1 cellular context compared by ENCODE assay signal in genomic region chr1:35555601-35556477, GRCh38.
TF ChIP-seq lines count a peak whose summit lies in the region.

No MANE protein-coding gene starts in this region.

TF ChIP-seq in HepG2, 621 proteins besides CTCF, POLR2A, EP300 and RAD21 (continued from another document and continues in another):
- TF ChIP-seq, protein P1, sequence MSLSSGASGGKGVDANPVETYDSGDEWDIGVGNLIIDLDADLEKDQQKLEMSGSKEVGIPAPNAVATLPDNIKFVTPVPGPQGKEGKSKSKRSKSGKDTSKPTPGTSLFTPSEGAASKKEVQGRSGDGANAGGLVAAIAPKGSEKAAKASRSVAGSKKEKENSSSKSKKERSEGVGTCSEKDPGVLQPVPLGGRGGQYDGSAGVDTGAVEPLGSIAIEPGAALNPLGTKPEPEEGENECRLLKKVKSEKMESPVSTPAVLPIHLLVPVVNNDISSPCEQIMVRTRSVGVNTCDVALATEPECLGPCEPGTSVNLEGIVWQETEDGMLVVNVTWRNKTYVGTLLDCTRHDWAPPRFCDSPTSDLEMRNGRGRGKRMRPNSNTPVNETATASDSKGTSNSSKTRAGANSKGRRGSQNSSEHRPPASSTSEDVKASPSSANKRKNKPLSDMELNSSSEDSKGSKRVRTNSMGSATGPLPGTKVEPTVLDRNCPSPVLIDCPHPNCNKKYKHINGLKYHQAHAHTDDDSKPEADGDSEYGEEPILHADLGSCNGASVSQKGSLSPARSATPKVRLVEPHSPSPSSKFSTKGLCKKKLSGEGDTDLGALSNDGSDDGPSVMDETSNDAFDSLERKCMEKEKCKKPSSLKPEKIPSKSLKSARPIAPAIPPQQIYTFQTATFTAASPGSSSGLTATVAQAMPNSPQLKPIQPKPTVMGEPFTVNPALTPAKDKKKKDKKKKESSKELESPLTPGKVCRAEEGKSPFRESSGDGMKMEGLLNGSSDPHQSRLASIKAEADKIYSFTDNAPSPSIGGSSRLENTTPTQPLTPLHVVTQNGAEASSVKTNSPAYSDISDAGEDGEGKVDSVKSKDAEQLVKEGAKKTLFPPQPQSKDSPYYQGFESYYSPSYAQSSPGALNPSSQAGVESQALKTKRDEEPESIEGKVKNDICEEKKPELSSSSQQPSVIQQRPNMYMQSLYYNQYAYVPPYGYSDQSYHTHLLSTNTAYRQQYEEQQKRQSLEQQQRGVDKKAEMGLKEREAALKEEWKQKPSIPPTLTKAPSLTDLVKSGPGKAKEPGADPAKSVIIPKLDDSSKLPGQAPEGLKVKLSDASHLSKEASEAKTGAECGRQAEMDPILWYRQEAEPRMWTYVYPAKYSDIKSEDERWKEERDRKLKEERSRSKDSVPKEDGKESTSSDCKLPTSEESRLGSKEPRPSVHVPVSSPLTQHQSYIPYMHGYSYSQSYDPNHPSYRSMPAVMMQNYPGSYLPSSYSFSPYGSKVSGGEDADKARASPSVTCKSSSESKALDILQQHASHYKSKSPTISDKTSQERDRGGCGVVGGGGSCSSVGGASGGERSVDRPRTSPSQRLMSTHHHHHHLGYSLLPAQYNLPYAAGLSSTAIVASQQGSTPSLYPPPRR (CRISPR knock-in tag; IDR thresholded peaks at IDR 0.05; ENCODE audit: borderline replicate concordance): peak; percentile 94
- TF ChIP-seq RBM39 (IDR thresholded peaks at IDR 0.05; ENCODE audit: low read depth, low read length, poor library complexity, severe bottlenecking) (no peak), THAP7 (CRISPR knock-in tag; IDR thresholded peaks at IDR 0.05) (no peak), ZBTB1 (CRISPR knock-in tag; IDR thresholded peaks at IDR 0.05; ENCODE audit: borderline replicate concordance) (no peak), SMAD9 (CRISPR knock-in tag; IDR thresholded peaks at IDR 0.05) (no peak), NR2C2 (CRISPR knock-in tag; IDR thresholded peaks at IDR 0.05; ENCODE audit: borderline replicate concordance) (no peak), ZNF570 (CRISPR knock-in tag; IDR thresholded peaks at IDR 0.05; ENCODE audit: borderline replicate concordance) (no peak), ZSCAN29 (CRISPR knock-in tag; conservative IDR thresholded peaks at IDR 0.05) (no peak), ZFP82 (CRISPR knock-in tag; IDR thresholded peaks at IDR 0.05; ENCODE audit: borderline replicate concordance) (no peak), ATF6 (CRISPR knock-in tag; conservative IDR thresholded peaks at IDR 0.05) (no peak), HNF4G (IDR thresholded peaks at IDR 0.05; ENCODE audit: borderline replicate concordance, low read depth, low read length) (peak; percentile 30), HNF4G (CRISPR knock-in tag; IDR thresholded peaks at IDR 0.05; ENCODE audit: borderline replicate concordance, low read depth) (no peak), ZNF549 (CRISPR knock-in tag; IDR thresholded peaks at IDR 0.05) (no peak), PHF20 (CRISPR knock-in tag; IDR thresholded peaks at IDR 0.05) (no peak), ZNF782 (CRISPR knock-in tag; IDR thresholded peaks at IDR 0.05; ENCODE audit: borderline replicate concordance) (no peak), REL (CRISPR knock-in tag; conservative IDR thresholded peaks at IDR 0.05) (no peak), BORCS8-MEF2B (CRISPR knock-in tag; IDR thresholded peaks at IDR 0.05) (no peak), JUNB (CRISPR knock-in tag; IDR thresholded peaks at IDR 0.05; ENCODE audit: borderline replicate concordance) (peak; percentile 86), IRF1 (CRISPR knock-in tag; IDR thresholded peaks at IDR 0.05; ENCODE audit: low read depth) (no peak), YEATS4 (CRISPR knock-in tag; IDR thresholded peaks at IDR 0.05; ENCODE audit: borderline replicate concordance) (no peak), ZNF143 (CRISPR knock-in tag; IDR thresholded peaks at IDR 0.05) (no peak), ZNF557 (CRISPR knock-in tag; IDR thresholded peaks at IDR 0.05) (no peak), PHF8 (CRISPR knock-in tag; IDR thresholded peaks at IDR 0.05) (no peak), ESRRA (CRISPR knock-in tag; IDR thresholded peaks at IDR 0.05; ENCODE audit: low read depth) (no peak), ZNF672 (CRISPR knock-in tag; IDR thresholded peaks at IDR 0.05) (no peak), SETDB1 (CRISPR knock-in tag; IDR thresholded peaks at IDR 0.05; ENCODE audit: borderline replicate concordance) (no peak), FOXJ3 (CRISPR knock-in tag; IDR thresholded peaks at IDR 0.05; ENCODE audit: borderline replicate concordance) (peak; percentile 54; the same call in 1 of the 2 replicates), MEIS1 (CRISPR knock-in tag; IDR thresholded peaks at IDR 0.05; ENCODE audit: borderline replicate concordance) (peak; percentile 65; the same call in 1 of the 2 replicates), ZKSCAN5 (CRISPR knock-in tag; IDR thresholded peaks at IDR 0.05) (no peak), GZF1 (CRISPR knock-in tag; IDR thresholded peaks at IDR 0.05) (no peak), ZKSCAN8 (CRISPR knock-in tag; IDR thresholded peaks at IDR 0.05; ENCODE audit: borderline replicate concordance) (no peak; the same call in 1 of the 2 replicates), ZNF292 (CRISPR knock-in tag; IDR thresholded peaks at IDR 0.05; ENCODE audit: borderline replicate concordance, low read depth) (no peak), RFXANK (CRISPR knock-in tag; IDR thresholded peaks at IDR 0.05) (0 out of 2 replicates have a peak, but pooled peaks have one; percentile 33)
- TF ChIP-seq, protein P2, sequence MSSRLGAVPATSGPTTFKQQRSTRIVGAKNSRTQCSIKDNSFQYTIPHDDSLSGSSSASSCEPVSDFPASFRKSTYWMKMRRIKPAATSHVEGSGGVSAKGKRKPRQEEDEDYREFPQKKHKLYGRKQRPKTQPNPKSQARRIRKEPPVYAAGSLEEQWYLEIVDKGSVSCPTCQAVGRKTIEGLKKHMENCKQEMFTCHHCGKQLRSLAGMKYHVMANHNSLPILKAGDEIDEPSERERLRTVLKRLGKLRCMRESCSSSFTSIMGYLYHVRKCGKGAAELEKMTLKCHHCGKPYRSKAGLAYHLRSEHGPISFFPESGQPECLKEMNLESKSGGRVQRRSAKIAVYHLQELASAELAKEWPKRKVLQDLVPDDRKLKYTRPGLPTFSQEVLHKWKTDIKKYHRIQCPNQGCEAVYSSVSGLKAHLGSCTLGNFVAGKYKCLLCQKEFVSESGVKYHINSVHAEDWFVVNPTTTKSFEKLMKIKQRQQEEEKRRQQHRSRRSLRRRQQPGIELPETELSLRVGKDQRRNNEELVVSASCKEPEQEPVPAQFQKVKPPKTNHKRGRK (CRISPR knock-in tag; IDR thresholded peaks at IDR 0.05): no peak
- TF ChIP-seq, protein P3, sequence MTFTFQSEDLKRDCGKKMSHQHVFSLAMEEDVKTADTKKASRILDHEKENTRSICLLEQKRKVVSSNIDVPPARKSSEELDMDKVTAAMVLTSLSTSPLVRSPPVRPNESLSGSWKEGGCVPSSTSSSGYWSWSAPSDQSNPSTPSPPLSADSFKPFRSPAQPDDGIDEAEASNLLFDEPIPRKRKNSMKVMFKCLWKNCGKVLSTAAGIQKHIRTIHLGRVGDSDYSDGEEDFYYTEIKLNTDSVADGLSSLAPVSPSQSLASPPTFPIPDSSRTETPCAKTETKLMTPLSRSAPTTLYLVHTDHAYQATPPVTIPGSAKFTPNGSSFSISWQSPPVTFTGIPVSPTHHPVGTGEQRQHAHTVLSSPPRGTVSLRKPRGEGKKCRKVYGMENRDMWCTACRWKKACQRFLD (CRISPR knock-in tag; IDR thresholded peaks at IDR 0.05; ENCODE audit: borderline replicate concordance): no peak
- TF ChIP-seq, protein P4, sequence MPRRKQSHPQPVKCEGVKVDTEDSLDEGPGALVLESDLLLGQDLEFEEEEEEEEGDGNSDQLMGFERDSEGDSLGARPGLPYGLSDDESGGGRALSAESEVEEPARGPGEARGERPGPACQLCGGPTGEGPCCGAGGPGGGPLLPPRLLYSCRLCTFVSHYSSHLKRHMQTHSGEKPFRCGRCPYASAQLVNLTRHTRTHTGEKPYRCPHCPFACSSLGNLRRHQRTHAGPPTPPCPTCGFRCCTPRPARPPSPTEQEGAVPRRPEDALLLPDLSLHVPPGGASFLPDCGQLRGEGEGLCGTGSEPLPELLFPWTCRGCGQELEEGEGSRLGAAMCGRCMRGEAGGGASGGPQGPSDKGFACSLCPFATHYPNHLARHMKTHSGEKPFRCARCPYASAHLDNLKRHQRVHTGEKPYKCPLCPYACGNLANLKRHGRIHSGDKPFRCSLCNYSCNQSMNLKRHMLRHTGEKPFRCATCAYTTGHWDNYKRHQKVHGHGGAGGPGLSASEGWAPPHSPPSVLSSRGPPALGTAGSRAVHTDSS (CRISPR knock-in tag; conservative IDR thresholded peaks at IDR 0.05): no peak
- TF ChIP-seq, protein P5, sequence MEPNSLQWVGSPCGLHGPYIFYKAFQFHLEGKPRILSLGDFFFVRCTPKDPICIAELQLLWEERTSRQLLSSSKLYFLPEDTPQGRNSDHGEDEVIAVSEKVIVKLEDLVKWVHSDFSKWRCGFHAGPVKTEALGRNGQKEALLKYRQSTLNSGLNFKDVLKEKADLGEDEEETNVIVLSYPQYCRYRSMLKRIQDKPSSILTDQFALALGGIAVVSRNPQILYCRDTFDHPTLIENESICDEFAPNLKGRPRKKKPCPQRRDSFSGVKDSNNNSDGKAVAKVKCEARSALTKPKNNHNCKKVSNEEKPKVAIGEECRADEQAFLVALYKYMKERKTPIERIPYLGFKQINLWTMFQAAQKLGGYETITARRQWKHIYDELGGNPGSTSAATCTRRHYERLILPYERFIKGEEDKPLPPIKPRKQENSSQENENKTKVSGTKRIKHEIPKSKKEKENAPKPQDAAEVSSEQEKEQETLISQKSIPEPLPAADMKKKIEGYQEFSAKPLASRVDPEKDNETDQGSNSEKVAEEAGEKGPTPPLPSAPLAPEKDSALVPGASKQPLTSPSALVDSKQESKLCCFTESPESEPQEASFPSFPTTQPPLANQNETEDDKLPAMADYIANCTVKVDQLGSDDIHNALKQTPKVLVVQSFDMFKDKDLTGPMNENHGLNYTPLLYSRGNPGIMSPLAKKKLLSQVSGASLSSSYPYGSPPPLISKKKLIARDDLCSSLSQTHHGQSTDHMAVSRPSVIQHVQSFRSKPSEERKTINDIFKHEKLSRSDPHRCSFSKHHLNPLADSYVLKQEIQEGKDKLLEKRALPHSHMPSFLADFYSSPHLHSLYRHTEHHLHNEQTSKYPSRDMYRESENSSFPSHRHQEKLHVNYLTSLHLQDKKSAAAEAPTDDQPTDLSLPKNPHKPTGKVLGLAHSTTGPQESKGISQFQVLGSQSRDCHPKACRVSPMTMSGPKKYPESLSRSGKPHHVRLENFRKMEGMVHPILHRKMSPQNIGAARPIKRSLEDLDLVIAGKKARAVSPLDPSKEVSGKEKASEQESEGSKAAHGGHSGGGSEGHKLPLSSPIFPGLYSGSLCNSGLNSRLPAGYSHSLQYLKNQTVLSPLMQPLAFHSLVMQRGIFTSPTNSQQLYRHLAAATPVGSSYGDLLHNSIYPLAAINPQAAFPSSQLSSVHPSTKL (CRISPR knock-in tag; IDR thresholded peaks at IDR 0.05): peak; percentile 87
- TF ChIP-seq, protein P6, sequence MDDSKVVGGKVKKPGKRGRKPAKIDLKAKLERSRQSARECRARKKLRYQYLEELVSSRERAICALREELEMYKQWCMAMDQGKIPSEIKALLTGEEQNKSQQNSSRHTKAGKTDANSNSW (CRISPR knock-in tag; IDR thresholded peaks at IDR 0.05; ENCODE audit: borderline replicate concordance): no peak
- TF ChIP-seq, protein P7, sequence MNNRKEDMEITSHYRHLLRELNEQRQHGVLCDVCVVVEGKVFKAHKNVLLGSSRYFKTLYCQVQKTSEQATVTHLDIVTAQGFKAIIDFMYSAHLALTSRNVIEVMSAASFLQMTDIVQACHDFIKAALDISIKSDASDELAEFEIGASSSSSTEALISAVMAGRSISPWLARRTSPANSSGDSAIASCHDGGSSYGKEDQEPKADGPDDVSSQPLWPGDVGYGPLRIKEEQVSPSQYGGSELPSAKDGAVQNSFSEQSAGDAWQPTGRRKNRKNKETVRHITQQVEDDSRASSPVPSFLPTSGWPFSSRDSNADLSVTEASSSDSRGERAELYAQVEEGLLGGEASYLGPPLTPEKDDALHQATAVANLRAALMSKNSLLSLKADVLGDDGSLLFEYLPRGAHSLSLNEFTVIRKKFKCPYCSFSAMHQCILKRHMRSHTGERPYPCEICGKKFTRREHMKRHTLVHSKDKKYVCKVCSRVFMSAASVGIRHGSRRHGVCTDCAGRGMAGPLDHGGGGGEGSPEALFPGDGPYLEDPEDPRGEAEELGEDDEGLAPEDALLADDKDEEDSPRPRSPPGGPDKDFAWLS (CRISPR knock-in tag; IDR thresholded peaks at IDR 0.05; ENCODE audit: borderline replicate concordance): no peak
- TF ChIP-seq, protein P8, sequence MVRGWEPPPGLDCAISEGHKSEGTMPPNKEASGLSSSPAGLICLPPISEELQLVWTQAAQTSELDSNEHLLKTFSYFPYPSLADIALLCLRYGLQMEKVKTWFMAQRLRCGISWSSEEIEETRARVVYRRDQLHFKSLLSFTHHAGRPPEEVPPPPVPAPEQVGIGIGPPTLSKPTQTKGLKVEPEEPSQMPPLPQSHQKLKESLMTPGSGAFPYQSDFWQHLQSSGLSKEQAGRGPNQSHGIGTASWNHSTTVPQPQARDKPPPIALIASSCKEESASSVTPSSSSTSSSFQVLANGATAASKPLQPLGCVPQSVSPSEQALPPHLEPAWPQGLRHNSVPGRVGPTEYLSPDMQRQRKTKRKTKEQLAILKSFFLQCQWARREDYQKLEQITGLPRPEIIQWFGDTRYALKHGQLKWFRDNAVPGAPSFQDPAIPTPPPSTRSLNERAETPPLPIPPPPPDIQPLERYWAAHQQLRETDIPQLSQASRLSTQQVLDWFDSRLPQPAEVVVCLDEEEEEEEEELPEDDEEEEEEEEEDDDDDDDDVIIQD (CRISPR knock-in tag; IDR thresholded peaks at IDR 0.05; ENCODE audit: low read depth): 0 out of 2 replicates have a peak, but pooled peaks have one; percentile 33
